ENCODE assay signal across 10 cellular contexts in the genomic region with DNA sequence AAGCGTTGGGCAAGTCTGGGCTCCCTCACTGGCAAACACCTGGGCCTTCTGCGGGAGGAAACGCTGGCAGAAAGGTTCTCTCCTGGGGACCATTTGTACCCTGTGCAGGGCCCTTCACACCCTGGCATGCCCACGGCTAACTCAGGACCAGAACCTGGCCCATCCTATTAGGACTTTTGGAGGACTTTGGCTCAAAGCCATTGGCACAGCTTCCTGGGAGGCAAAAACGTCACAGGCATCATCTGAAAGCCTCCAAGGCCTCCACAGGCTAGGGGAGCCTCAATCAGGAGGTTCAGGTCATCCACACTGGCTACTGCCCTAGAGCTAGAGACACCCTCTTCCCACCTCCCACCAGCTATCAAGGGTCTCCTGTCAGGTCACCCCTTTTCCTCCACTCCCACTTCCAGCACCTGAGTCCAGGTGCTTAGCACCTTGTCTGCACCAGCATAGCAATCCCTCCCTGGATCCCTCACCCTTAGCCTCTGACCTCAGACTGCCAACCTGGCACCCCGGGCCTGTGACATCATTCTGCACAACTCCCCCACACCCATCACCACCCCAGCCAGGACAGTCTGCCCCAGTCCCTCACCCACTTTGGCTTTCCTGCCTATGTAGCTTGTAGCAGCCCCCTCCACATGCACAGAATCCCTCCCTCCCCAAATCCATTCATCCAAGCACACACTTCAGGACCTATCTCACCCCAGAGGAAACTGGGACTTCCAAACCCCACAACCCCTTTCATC. TPM values are rescaled to one million over a fixed set of nuclear protein-coding genes. Genes with fewer than 3 reads are reported as not detected.
A peak's percentile ranks its signal among the peaks of the same experiment; 100 is the strongest.
DNase-seq lines count a peak whose midpoint lies in the region; ATAC-seq, FAIRE-seq and TF ChIP-seq lines count a peak whose summit lies in the region.
"Had no signal": no experiment of that assay in that cellular context is flagged by ENCODE, and none has a peak within 500 bp of the region (broad histone marks: within the 10 kb centered on the region; RNA-seq: fewer than 3 reads in every experiment).

No MANE protein-coding gene starts in this region.

- ATAC-seq in left lung (no peak), HG03457 (IDR thresholded peaks at IDR 0.05; ENCODE audit: unreplicated experiment) (no peak), GM18502 (IDR thresholded peaks at IDR 0.05; ENCODE audit: poor library complexity, unreplicated experiment) (no peak)

- no peak for TF ChIP-seq CTCF in astrocyte (IDR thresholded peaks at IDR 0.05; ENCODE audit: insufficient read depth, low read depth, low read length)
- TF ChIP-seq CTCF in left lung (IDR thresholded peaks at IDR 0.05): no peak

- H4K20me1 ChIP-seq in astrocyte (ENCODE audit: insufficient read depth, low read length): peaks cover 34% of the 10 kb centered on the region

- intact Hi-C loops in left lung (cut with DNase I): no loop called here

- H3K27ac Mint-ChIP-seq in astrocyte (ENCODE audit: unreplicated experiment): peak overlapping the region; percentile 53

- H3K4me1 ChIP-seq in astrocyte (ENCODE audit: insufficient read depth, low read length): peaks cover 54% of the 10 kb centered on the region
- peaks cover 32 to 44% of the 10 kb centered on the region in 2 donors for H3K4me1 ChIP-seq in left lung

- H3K9me3 Mint-ChIP-seq in astrocyte (ENCODE audit: unreplicated experiment): no peaks in the 10 kb centered on the region

- H3K36me3 ChIP-seq in astrocyte (ENCODE audit: insufficient read depth, low read length): peaks cover 7% of the 10 kb centered on the region
- H3K36me3 ChIP-seq in left lung: peaks cover 0 to 18% of the 10 kb centered on the region in 2 donors

- peak overlapping the region; percentile 85 for H2AFZ ChIP-seq in astrocyte (ENCODE audit: low read depth, low read length)

- H3K4me2 ChIP-seq in astrocyte (ENCODE audit: low read length): peak overlapping the region; percentile 97

- H3K9ac ChIP-seq in astrocyte (ENCODE audit: low read length): peak overlapping the region; percentile 84

- H3K27me3 ChIP-seq in astrocyte (ENCODE audit: insufficient read depth, low read length) (no peaks in the 10 kb centered on the region), left lung (peaks cover 0 to 14% of the 10 kb centered on the region in 2 donors)

- DNase-seq in NCI-H2196 (lab: John Stamatoyannopoulos, UW; ENCODE audit: unreplicated experiment) (peak; percentile 47), NCI-H2196 treated with DMSO at 0.1 percent for 48 hours (lab: John Stamatoyannopoulos, UW; ENCODE audit: unreplicated experiment) (no peak), astrocyte (ENCODE audit: low read depth) (no peak), left lung (no peak), substantia nigra (lab: John Stamatoyannopoulos, UW) (peak in 2 of 49 donors; percentile 23 to 45), hypothalamus (lab: John Stamatoyannopoulos, UW) (no peak)

- H3K9me3 ChIP-seq in astrocyte (ENCODE audit: insufficient read depth, low read depth, low read length) (no peaks in the 10 kb centered on the region), left lung (no peaks in the 10 kb centered on the region)
- H3K9me3 ChIP-seq: SJSA1 had no signal

- H3K4me3 Mint-ChIP-seq in astrocyte (ENCODE audit: unreplicated experiment): peak overlapping the region; percentile 82

- peak overlapping the region; percentile 68 for H3K4me3 ChIP-seq in astrocyte (ENCODE audit: insufficient read depth, low read depth, low read length)
- H3K4me3 ChIP-seq in left lung: peak overlapping the region in 1 of 2 donors; percentile 67

- peaks cover 31% of the 10 kb centered on the region for H3K79me2 ChIP-seq in astrocyte (ENCODE audit: insufficient read depth, low read length)

- no peak overlapping the region for H3K27ac ChIP-seq in astrocyte (ENCODE audit: low read depth, low read length)
- H3K27ac ChIP-seq in left lung: peak overlapping the region; percentile 64 to 77
- H3K27ac ChIP-seq in substantia nigra (ENCODE audit: low read depth, low read length, poor library complexity, severe bottlenecking): peak overlapping the region; percentile 98
- H3K27ac ChIP-seq: SJSA1 had no signal

- peaks cover 47% of the 10 kb centered on the region for H3K4me1 Mint-ChIP-seq in astrocyte (ENCODE audit: low read depth, unreplicated experiment)

- FAIRE-seq in astrocyte (lab: Jason Lieb, UNC): no peak
- FAIRE-seq: A204.1 had no signal

- peaks cover 6% of the 10 kb centered on the region for H3K36me3 Mint-ChIP-seq in astrocyte (ENCODE audit: low read depth, unreplicated experiment)

- H3K27me3 Mint-ChIP-seq in astrocyte (ENCODE audit: low read depth, unreplicated experiment): no peaks in the 10 kb centered on the region

RNA-seq across cellular contexts. Expression of a gene that starts 0.6 kb away (rescaled TPM):
- 42.0 and 59.2 TPM in 2 replicates for total RNA-seq in astrocyte
- total RNA-seq in left lung: 100 to 1,000 TPM in 1 of 2 donors, 10 to 100 TPM in 1; 65.0 to 128 TPM

RNA-seq across cellular contexts. Expression of a gene that starts 9.4 kb away (rescaled TPM):
- total RNA-seq in astrocyte (16.4 and 16.5 TPM in 2 replicates), left lung (10 to 100 TPM; 13.4 to 14.7 TPM)

RNA-seq across cellular contexts. Expression of a gene that starts 9.5 kb away (rescaled TPM):
- total RNA-seq in astrocyte (252 and 272 TPM in 2 replicates), left lung (100 to 1,000 TPM; 174 to 211 TPM)

RNA-seq across cellular contexts. Expression of a gene that starts 16.0 kb away (rescaled TPM):
- total RNA-seq in astrocyte (6.2 and 6.6 TPM in 2 replicates), left lung (1 to 10 TPM; 7.4 to 9.9 TPM)

RNA-seq across cellular contexts. Expression of a gene that starts 58.5 kb away (rescaled TPM):
- total RNA-seq in astrocyte: not detected in 2 replicates
- total RNA-seq in left lung: not detected
- total RNA-seq: SJSA1 had no signal
